ENCODE assay signal across 8 cellular contexts in the genomic region with DNA sequence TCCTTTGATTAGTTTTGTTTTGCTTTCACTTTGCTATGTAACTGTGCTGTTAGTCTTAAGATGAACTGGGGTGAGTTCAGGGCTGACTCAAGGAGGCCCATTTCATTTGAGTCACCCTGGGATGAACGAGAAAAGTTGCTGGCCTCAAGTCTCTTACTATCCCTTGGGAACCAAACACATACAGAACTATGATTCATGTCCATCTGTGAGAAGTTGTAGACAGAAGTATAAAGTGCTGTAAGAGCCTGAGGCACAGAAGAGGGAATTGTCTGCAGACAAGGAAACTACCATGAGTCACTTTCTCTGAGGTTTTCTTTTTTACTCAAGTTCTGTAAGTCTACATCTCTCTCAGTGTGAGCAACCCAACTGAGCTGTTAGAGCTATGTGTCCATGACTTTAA.
DNase-seq lines count a peak whose midpoint lies in the region; ATAC-seq and TF ChIP-seq lines count a peak whose summit lies in the region.

No MANE protein-coding gene starts in this region.

- ATAC-seq in HG02678 (IDR thresholded peaks at IDR 0.05; ENCODE audit: unreplicated experiment): peak; percentile 88
- peak; percentile 65; the same call in 1 of the 2 replicates for ATAC-seq in Panc1
- ATAC-seq in sciatic nerve: peak; percentile 80
- ATAC-seq in left lobe of liver: no peak

- no peaks in the 10 kb centered on the region for H3K4me1 ChIP-seq in Panc1 (ENCODE audit: control insufficient read depth, insufficient read depth, low read length)

- BruUV-seq in Panc1 (replicated peaks; lab: Mats Ljungman, UMichigan): no TSS peak

- H3K36me3 ChIP-seq in Panc1 (ENCODE audit: control insufficient read depth, insufficient read depth, low read length): no peaks in the 10 kb centered on the region

- H3K9me3 ChIP-seq in Panc1 (ENCODE audit: control insufficient read depth, insufficient read depth, low read depth, low read length): no peaks in the 10 kb centered on the region

- H3K4me3 ChIP-seq in Panc1 (ENCODE audit: low read depth in 2 of 2, low read length in 2 of 2) (no peak overlapping the region), epithelial cell of esophagus (ENCODE audit: low read length) (no peak overlapping the region)

- no peak overlapping the region for H3K27ac ChIP-seq in Panc1 (ENCODE audit: low read length)

- in situ Hi-C loops in Panc1 (cut with HindIII; ENCODE audit: low pct_unique_long_range_greater_than_20kb, low sequenced_read_pairs): no loop called here

- no peak for TF ChIP-seq CTCF in Panc1 (IDR thresholded peaks at IDR 0.05)
- TF ChIP-seq CTCF in epithelial cell of esophagus (IDR thresholded peaks at IDR 0.05; ENCODE audit: insufficient read depth, low read depth, low read length, missing control alignments): no peak

- POLR2A ChIA-PET in Panc1 (lab: Charles Lee): no interaction called here

- intact Hi-C loops in Panc1 (cut with micrococcal nuclease; ENCODE audit: unreplicated experiment) (no loop called here), sciatic nerve (cut with DNase I) (no loop called here)

- peak; percentile 19 for DNase-seq in activated CD4-positive, alpha-beta T cell treated with anti-CD3 and anti-CD28 coated beads for 48 hours
- no peak for DNase-seq in activated CD4-positive, alpha-beta T cell treated with anti-CD3 and anti-CD28 coated beads, Interleukin-2, amount 50 U/mL, for 4 hours
- DNase-seq in Panc1 (ENCODE audit: low read depth, low spot score): no peak
- DNase-seq in epithelial cell of esophagus (ENCODE audit: low read depth): peak; percentile 99
- no peak for DNase-seq in sciatic nerve (ENCODE audit: low spot score)
- no peak for DNase-seq in NCI-H1092 treated with DMSO at 0.1 percent for 48 hours (lab: John Stamatoyannopoulos, UW)
- no peak for DNase-seq in left lobe of liver (ENCODE audit: low spot score)

- CTCF ChIA-PET in Panc1 (lab: Charles Lee): no interaction called here

- no peaks in the 10 kb centered on the region for H3K27me3 ChIP-seq in Panc1 (ENCODE audit: control insufficient read depth, insufficient read depth, low read length)

Comparison
In these comparisons a context has a peak if more than half of its experiments do, and no peak if none do; other contexts are left out.
1. DNase-seq: peak in activated CD4-positive, alpha-beta T cell treated with anti-CD3 and anti-CD28 coated beads for 48 hours (single experiment) and epithelial cell of esophagus (single experiment); none in activated CD4-positive, alpha-beta T cell treated with anti-CD3 and anti-CD28 coated beads, Interleukin-2, amount 50 U/mL, for 4 hours (0 of 2), Panc1 (single experiment), sciatic nerve (single experiment), NCI-H1092 treated with DMSO at 0.1 percent for 48 hours (single experiment) and left lobe of liver (single experiment).